ENCODE assay signal across 8 cellular contexts in genomic region chr7:83162402-83163256, GRCh38. TPM values are rescaled to one million over a fixed set of nuclear protein-coding genes. Genes with fewer than 3 reads are reported as not detected.
DNase-seq lines count a peak whose midpoint lies in the region; ATAC-seq and TF ChIP-seq lines count a peak whose summit lies in the region.

TSS of gene PCLO (minus strand) at chr7:83162884. CDS start at chr7:83162592, 292 bp downstream.

- no peak within 1 kb of the TSS for H3K27ac ChIP-seq in AG04450 (ENCODE audit: low read depth, low read length)
- H3K27ac ChIP-seq in mesendoderm (ENCODE audit: low read depth, low read length): peak within 1 kb of the TSS; percentile 33

- H4K8ac ChIP-seq in mesendoderm (ENCODE audit: low read depth, low read length): no peak within 1 kb of the TSS

- WGBS in mesendoderm (ENCODE audit: extremely low coverage, insufficient coverage, low lambda C conversion rate): no CpG with 5 or more reads among the region's 77 CpGs

- peak within 1 kb of the TSS; percentile 84 for H3K56ac ChIP-seq in mesendoderm (ENCODE audit: low read length)

- H3K4me2 ChIP-seq in mesendoderm (ENCODE audit: low read length): peak within 1 kb of the TSS; percentile 91

- H3K4me3 ChIP-seq in AG04450 (ENCODE audit: low read depth, low read length) (peak within 1 kb of the TSS; percentile 65), endocrine pancreas (ENCODE audit: control insufficient read depth, insufficient read depth, low read length) (peak within 1 kb of the TSS; percentile 98), mesendoderm (ENCODE audit: low read length) (peak within 1 kb of the TSS; percentile 64)

- H3K36me3 ChIP-seq in endocrine pancreas (ENCODE audit: control insufficient read depth, insufficient read depth, low read length) (no peaks in the 10 kb centered on the region), mesendoderm (ENCODE audit: control insufficient read depth, insufficient read depth, low read length) (no peaks in the 10 kb centered on the region)

- H3K79me1 ChIP-seq in mesendoderm (ENCODE audit: low read length): no peaks in the 10 kb centered on the region

- no peak for TF ChIP-seq CTCF in AG04450 (IDR thresholded peaks at IDR 0.05; ENCODE audit: low read depth, low read length)

- H3K18ac ChIP-seq in mesendoderm (ENCODE audit: low read length): no peak within 1 kb of the TSS

- CTCF ChIA-PET in AG04450 (lab: Charles Lee): no interaction called here

- H2BK15ac ChIP-seq in mesendoderm (replicated peaks; ENCODE audit: low read depth): no peak within 1 kb of the TSS

- H3K27me3 ChIP-seq in AG04450 (ENCODE audit: control insufficient read depth, insufficient read depth, low read length) (peaks cover 4% of the 10 kb centered on the region), endocrine pancreas (ENCODE audit: control insufficient read depth, insufficient read depth, low read length) (no peaks in the 10 kb centered on the region), mesendoderm (ENCODE audit: insufficient read depth, low read length, poor library complexity) (peaks cover 2% of the 10 kb centered on the region)

- no peaks in the 10 kb centered on the region for H3K79me2 ChIP-seq in mesendoderm (ENCODE audit: control insufficient read depth, insufficient read depth, low read length)

- no peak within 1 kb of the TSS for H2BK5ac ChIP-seq in mesendoderm (ENCODE audit: low read length)

- H3K9me3 ChIP-seq in AG04450 (ENCODE audit: control insufficient read depth, insufficient read depth, low read length) (no peaks in the 10 kb centered on the region), endocrine pancreas (ENCODE audit: control insufficient read depth, low read length) (no peaks in the 10 kb centered on the region)

- H3K4ac ChIP-seq in mesendoderm (ENCODE audit: low read depth, low read length): no peak within 1 kb of the TSS

- H3K9ac ChIP-seq in endocrine pancreas (ENCODE audit: control insufficient read depth, insufficient read depth, low read length): peak within 1 kb of the TSS; percentile 91
- peak within 1 kb of the TSS; percentile 71 for H3K9ac ChIP-seq in mesendoderm (ENCODE audit: low read length)

- H2BK120ac ChIP-seq in mesendoderm (ENCODE audit: low read depth, low read length): no peak within 1 kb of the TSS

- H2AK5ac ChIP-seq in mesendoderm (ENCODE audit: low read length): no peak within 1 kb of the TSS

- POLR2A ChIA-PET in AG04450 (lab: Yijun Ruan, JAX): no interaction called here

- DNase-seq in AG04450 (ENCODE audit: low read depth, low spot score) (no peak), NCI-H446 treated with DMSO at 0.1 percent for 48 hours (lab: John Stamatoyannopoulos, UW) (peak; percentile 84), mesendoderm (peak; percentile 96)
- peak; percentile 44 to 55 for DNase-seq in activated CD4-positive, alpha-beta T cell treated with anti-CD3 and anti-CD28 coated beads, Interleukin-2, amount 50 U/mL, for 48 hours
- DNase-seq in stimulated activated CD8-positive, alpha-beta memory T cell treated with anti-CD3 and anti-CD28 coated beads, Interleukin-4, amount 100 ng/mL, for 48 hours: peak; percentile 68

- no peak within 1 kb of the TSS for H4K5ac ChIP-seq in mesendoderm (ENCODE audit: low read length)

- peak; percentile 96 for ATAC-seq in GM19035 (IDR thresholded peaks at IDR 0.05; ENCODE audit: unreplicated experiment)
- peak; percentile 94 for ATAC-seq in HG03354 (IDR thresholded peaks at IDR 0.05; ENCODE audit: poor library complexity, severe bottlenecking, unreplicated experiment)

- H3K23ac ChIP-seq in mesendoderm (ENCODE audit: low read length): no peak within 1 kb of the TSS

- H3K4me1 ChIP-seq in endocrine pancreas (ENCODE audit: control insufficient read depth, insufficient read depth, low read length) (peaks cover 22% of the 10 kb centered on the region), mesendoderm (ENCODE audit: control insufficient read depth, low read depth, low read length) (no peaks in the 10 kb centered on the region)

RNA-seq across cellular contexts. Expression of gene PCLO, which starts in this region (rescaled TPM):
- polyA plus RNA-seq in AG04450 (2011; rRNA removed): 0.01 and 0.07 TPM in 2 replicates
- 0.04 TPM in 1 of 2 replicates, not detected in the other for polyA minus RNA-seq in AG04450 (2011; rRNA and poly(A)+ RNA removed)
- polyA plus RNA-seq in mesendoderm (2013, experiment 1 of 2): 0.74 TPM
- 0.57 TPM for polyA plus RNA-seq in mesendoderm (2013, experiment 2 of 2)
